In the genomic region with DNA sequence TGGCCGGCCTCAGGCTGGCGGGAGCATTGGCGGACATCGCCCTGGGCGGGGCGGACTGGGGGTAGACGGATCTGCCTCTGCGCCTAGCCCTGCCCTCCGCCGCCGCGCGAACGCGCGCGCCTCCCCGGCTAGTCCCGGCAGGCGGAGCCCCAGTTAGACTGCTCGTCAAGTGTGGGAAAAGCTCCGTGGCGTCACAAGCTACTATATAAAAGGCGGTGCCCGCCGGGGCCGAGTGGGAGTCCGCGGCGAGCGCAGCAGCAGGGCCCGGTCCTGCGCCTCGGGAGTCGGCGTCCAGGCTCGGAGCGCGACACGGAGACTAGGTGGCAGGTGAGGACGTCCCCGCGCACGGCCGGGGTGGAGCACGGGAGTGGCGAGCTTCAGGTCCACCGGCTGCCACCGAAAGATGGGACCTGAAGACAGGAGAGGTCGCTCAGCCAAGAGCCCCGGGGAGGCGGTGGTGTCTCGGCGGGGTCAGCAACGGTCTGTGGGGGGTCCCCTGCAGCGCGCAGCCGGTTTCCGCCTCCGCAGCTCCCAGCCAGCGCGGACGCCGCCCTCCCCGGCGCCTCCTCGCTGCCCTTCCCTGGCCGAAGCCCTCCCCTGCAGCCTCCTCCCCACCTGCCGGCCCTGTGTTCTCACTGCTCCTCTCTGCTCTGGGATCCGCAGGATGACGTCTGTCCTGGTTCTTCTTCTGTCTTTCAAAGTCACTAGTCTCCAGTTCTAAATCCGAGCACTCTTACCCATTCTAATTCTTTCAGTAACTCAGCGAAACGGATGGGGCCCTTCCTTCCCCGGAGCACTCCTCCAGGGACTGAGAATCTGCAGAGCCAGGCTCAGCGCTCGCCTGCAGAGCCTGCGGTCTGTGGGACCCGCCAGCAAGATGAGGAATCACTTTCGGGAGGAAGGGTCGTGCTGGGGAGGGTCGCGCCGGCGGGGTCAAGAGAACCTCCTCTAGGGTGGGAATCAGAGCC, we compare ENCODE assay signal across 1 cellular context.
A peak's percentile ranks its signal among the peaks of the same experiment; 100 is the strongest.
TF ChIP-seq lines count a peak whose summit lies in the region.

No MANE protein-coding gene starts in this region.

TF ChIP-seq in HepG2, 621 proteins besides CTCF, POLR2A, EP300 and RAD21 (continued from another document and continues in another):
- TF ChIP-seq, protein P1, sequence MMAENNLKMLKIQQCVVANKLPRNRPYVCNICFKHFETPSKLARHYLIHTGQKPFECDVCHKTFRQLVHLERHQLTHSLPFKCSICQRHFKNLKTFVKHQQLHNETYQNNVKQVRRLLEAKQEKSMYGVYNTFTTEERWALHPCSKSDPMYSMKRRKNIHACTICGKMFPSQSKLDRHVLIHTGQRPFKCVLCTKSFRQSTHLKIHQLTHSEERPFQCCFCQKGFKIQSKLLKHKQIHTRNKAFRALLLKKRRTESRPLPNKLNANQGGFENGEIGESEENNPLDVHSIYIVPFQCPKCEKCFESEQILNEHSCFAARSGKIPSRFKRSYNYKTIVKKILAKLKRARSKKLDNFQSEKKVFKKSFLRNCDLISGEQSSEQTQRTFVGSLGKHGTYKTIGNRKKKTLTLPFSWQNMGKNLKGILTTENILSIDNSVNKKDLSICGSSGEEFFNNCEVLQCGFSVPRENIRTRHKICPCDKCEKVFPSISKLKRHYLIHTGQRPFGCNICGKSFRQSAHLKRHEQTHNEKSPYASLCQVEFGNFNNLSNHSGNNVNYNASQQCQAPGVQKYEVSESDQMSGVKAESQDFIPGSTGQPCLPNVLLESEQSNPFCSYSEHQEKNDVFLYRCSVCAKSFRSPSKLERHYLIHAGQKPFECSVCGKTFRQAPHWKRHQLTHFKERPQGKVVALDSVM (CRISPR knock-in tag; IDR thresholded peaks at IDR 0.05) = peak; percentile 77
- TF ChIP-seq ZBTB1 (CRISPR knock-in tag; IDR thresholded peaks at IDR 0.05; ENCODE audit: borderline replicate concordance) (no peak), CENPX (CRISPR knock-in tag; IDR thresholded peaks at IDR 0.05) (no peak), ZNF383 (CRISPR knock-in tag; IDR thresholded peaks at IDR 0.05; ENCODE audit: borderline replicate concordance) (no peak; the same call in 1 of the 2 replicates), ZNF3 (CRISPR knock-in tag; IDR thresholded peaks at IDR 0.05) (no peak), MLXIP (CRISPR knock-in tag; IDR thresholded peaks at IDR 0.05; ENCODE audit: borderline replicate concordance) (no peak), ZBTB2 (CRISPR knock-in tag; IDR thresholded peaks at IDR 0.05; ENCODE audit: low read depth) (0 out of 2 replicates have a peak, but pooled peaks have one; percentile 62), DPF2 (CRISPR knock-in tag; IDR thresholded peaks at IDR 0.05; ENCODE audit: borderline replicate concordance, low read depth) (no peak), ZNF775 (CRISPR knock-in tag; IDR thresholded peaks at IDR 0.05; ENCODE audit: borderline replicate concordance) (no peak), SETDB1 (CRISPR knock-in tag; IDR thresholded peaks at IDR 0.05; ENCODE audit: borderline replicate concordance) (0 out of 2 replicates have a peak, but pooled peaks have one; percentile 53), SRY (CRISPR knock-in tag; IDR thresholded peaks at IDR 0.05) (peak; percentile 90), ZBTB38 (CRISPR knock-in tag; IDR thresholded peaks at IDR 0.05) (0 out of 2 replicates have a peak, but pooled peaks have one; percentile 20), MXD3 (CRISPR knock-in tag; IDR thresholded peaks at IDR 0.05) (peak; percentile 59; the same call in 1 of the 2 replicates), ZNF510 (CRISPR knock-in tag; IDR thresholded peaks at IDR 0.05; ENCODE audit: low read depth) (no peak), SNAPC2 (CRISPR knock-in tag; IDR thresholded peaks at IDR 0.05) (0 out of 2 replicates have a peak, but pooled peaks have one; percentile 77), ZSCAN20 (CRISPR knock-in tag; IDR thresholded peaks at IDR 0.05; ENCODE audit: borderline replicate concordance) (0 out of 2 replicates have a peak, but pooled peaks have one; percentile 59), IKZF4 (CRISPR knock-in tag; IDR thresholded peaks at IDR 0.05; ENCODE audit: borderline replicate concordance, low read depth, not compliant biosample characterization) (peak; percentile 84), GPN1 (CRISPR knock-in tag; IDR thresholded peaks at IDR 0.05; ENCODE audit: borderline replicate concordance) (no peak), ZNF430 (CRISPR knock-in tag; IDR thresholded peaks at IDR 0.05) (peak; percentile 95), ZNF496 (CRISPR knock-in tag; IDR thresholded peaks at IDR 0.05; ENCODE audit: insufficient replicate concordance) (no peak), ZNF605 (CRISPR knock-in tag; IDR thresholded peaks at IDR 0.05) (peak; percentile 92), ZNF260 (CRISPR knock-in tag; IDR thresholded peaks at IDR 0.05; ENCODE audit: borderline replicate concordance, low read depth) (no peak), ZFP1 (CRISPR knock-in tag; IDR thresholded peaks at IDR 0.05) (no peak), NFE2 (CRISPR knock-in tag; IDR thresholded peaks at IDR 0.05) (no peak), SP2 (CRISPR knock-in tag; IDR thresholded peaks at IDR 0.05) (0 out of 2 replicates have a peak, but pooled peaks have one; percentile 41), ZNF382 (CRISPR knock-in tag; IDR thresholded peaks at IDR 0.05; ENCODE audit: borderline replicate concordance) (no peak), ZFP41 (CRISPR knock-in tag; IDR thresholded peaks at IDR 0.05; ENCODE audit: borderline replicate concordance) (peak; percentile 81; the same call in 1 of the 2 replicates), PITX1 (CRISPR knock-in tag; IDR thresholded peaks at IDR 0.05) (peak; percentile 37; the same call in 1 of the 2 replicates), PBX2 (CRISPR knock-in tag; IDR thresholded peaks at IDR 0.05) (no peak), ZNF235 (CRISPR knock-in tag; IDR thresholded peaks at IDR 0.05; ENCODE audit: borderline replicate concordance) (no peak), CBX5 (CRISPR knock-in tag; IDR thresholded peaks at IDR 0.05; ENCODE audit: borderline replicate concordance) (no peak), ZMAT3 (CRISPR knock-in tag; conservative IDR thresholded peaks at IDR 0.05) (peak; percentile 81; the same call in 1 of the 2 replicates), ZNF362 (CRISPR knock-in tag; IDR thresholded peaks at IDR 0.05; ENCODE audit: borderline replicate concordance) (0 out of 2 replicates have a peak, but pooled peaks have one; percentile 17)
- TF ChIP-seq, protein P2, sequence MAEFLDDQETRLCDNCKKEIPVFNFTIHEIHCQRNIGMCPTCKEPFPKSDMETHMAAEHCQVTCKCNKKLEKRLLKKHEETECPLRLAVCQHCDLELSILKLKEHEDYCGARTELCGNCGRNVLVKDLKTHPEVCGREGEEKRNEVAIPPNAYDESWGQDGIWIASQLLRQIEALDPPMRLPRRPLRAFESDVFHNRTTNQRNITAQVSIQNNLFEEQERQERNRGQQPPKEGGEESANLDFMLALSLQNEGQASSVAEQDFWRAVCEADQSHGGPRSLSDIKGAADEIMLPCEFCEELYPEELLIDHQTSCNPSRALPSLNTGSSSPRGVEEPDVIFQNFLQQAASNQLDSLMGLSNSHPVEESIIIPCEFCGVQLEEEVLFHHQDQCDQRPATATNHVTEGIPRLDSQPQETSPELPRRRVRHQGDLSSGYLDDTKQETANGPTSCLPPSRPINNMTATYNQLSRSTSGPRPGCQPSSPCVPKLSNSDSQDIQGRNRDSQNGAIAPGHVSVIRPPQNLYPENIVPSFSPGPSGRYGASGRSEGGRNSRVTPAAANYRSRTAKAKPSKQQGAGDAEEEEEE (CRISPR knock-in tag; IDR thresholded peaks at IDR 0.05; ENCODE audit: borderline replicate concordance) = no peak
- TF ChIP-seq, protein P3, sequence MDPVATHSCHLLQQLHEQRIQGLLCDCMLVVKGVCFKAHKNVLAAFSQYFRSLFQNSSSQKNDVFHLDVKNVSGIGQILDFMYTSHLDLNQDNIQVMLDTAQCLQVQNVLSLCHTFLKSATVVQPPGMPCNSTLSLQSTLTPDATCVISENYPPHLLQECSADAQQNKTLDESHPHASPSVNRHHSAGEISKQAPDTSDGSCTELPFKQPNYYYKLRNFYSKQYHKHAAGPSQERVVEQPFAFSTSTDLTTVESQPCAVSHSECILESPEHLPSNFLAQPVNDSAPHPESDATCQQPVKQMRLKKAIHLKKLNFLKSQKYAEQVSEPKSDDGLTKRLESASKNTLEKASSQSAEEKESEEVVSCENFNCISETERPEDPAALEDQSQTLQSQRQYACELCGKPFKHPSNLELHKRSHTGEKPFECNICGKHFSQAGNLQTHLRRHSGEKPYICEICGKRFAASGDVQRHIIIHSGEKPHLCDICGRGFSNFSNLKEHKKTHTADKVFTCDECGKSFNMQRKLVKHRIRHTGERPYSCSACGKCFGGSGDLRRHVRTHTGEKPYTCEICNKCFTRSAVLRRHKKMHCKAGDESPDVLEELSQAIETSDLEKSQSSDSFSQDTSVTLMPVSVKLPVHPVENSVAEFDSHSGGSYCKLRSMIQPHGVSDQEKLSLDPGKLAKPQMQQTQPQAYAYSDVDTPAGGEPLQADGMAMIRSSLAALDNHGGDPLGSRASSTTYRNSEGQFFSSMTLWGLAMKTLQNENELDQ (CRISPR knock-in tag; IDR thresholded peaks at IDR 0.05; ENCODE audit: borderline replicate concordance) = peak; percentile 17; the same call in 1 of the 2 replicates
- TF ChIP-seq, protein P4, sequence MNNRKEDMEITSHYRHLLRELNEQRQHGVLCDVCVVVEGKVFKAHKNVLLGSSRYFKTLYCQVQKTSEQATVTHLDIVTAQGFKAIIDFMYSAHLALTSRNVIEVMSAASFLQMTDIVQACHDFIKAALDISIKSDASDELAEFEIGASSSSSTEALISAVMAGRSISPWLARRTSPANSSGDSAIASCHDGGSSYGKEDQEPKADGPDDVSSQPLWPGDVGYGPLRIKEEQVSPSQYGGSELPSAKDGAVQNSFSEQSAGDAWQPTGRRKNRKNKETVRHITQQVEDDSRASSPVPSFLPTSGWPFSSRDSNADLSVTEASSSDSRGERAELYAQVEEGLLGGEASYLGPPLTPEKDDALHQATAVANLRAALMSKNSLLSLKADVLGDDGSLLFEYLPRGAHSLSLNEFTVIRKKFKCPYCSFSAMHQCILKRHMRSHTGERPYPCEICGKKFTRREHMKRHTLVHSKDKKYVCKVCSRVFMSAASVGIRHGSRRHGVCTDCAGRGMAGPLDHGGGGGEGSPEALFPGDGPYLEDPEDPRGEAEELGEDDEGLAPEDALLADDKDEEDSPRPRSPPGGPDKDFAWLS (CRISPR knock-in tag; IDR thresholded peaks at IDR 0.05; ENCODE audit: borderline replicate concordance) = 0 out of 2 replicates have a peak, but pooled peaks have one; percentile 59
- TF ChIP-seq, protein P5, sequence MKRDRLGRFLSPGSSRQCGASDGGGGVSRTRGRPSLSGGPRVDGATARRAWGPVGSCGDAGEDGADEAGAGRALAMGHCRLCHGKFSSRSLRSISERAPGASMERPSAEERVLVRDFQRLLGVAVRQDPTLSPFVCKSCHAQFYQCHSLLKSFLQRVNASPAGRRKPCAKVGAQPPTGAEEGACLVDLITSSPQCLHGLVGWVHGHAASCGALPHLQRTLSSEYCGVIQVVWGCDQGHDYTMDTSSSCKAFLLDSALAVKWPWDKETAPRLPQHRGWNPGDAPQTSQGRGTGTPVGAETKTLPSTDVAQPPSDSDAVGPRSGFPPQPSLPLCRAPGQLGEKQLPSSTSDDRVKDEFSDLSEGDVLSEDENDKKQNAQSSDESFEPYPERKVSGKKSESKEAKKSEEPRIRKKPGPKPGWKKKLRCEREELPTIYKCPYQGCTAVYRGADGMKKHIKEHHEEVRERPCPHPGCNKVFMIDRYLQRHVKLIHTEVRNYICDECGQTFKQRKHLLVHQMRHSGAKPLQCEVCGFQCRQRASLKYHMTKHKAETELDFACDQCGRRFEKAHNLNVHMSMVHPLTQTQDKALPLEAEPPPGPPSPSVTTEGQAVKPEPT (CRISPR knock-in tag; IDR thresholded peaks at IDR 0.05; ENCODE audit: low read depth) = no peak
